ENCODE assay signal across 6 cellular contexts in genomic region chr7:120760851-120761250, GRCh38.
"Had no signal": no experiment of that assay in that cellular context is flagged by ENCODE, and none has a peak within 500 bp of the region (broad histone marks: within the 10 kb centered on the region; RNA-seq: fewer than 3 reads in every experiment).

No MANE protein-coding gene starts in this region.

- H3K27ac ChIP-seq: GM23248 had no signal

- H3K9me3 Mint-ChIP-seq: H9 had no signal

- H3K4me3 ChIP-seq: GM23248, K562 had no signal

- H2AFZ ChIP-seq: GM23248 had no signal

- H3K4me3 Mint-ChIP-seq: H9 had no signal

- H3K9ac ChIP-seq: GM23248 had no signal

- DNase-seq: GM23248, H9, HCEC 1CT, IMR-90, KG1 had no signal
